8 cellular contexts compared by ENCODE assay signal in genomic region chr19:38134538-38135149, GRCh38.
DNase-seq lines count a peak whose midpoint lies in the region; ATAC-seq and TF ChIP-seq lines count a peak whose summit lies in the region.

No MANE protein-coding gene starts in this region.

- H3K27me3 Mint-ChIP-seq in naive B cell, result no peaks in the 10 kb centered on the region

- no peak overlapping the region for H3K4me3 ChIP-seq in AG10803 (ENCODE audit: low read length)
- no peak overlapping the region for H3K4me3 ChIP-seq in GM12864 (ENCODE audit: low read depth, low read length)
- H3K4me3 ChIP-seq in OCI-LY7 (ENCODE audit: low read depth, low read length, poor library complexity, severe bottlenecking), result no peak overlapping the region
- no peak overlapping the region for H3K4me3 ChIP-seq in colonic mucosa

- no peaks in the 10 kb centered on the region for H3K9me3 Mint-ChIP-seq in naive B cell

- TF ChIP-seq CTCF in AG10803 (conservative IDR thresholded peaks at IDR 0.05; ENCODE audit: low read length), result peak; percentile 66
- peak; percentile 72 for TF ChIP-seq CTCF in GM12864 (IDR thresholded peaks at IDR 0.05; ENCODE audit: low read depth, low read length, missing control alignments)
- TF ChIP-seq CTCF in OCI-LY7 (conservative IDR thresholded peaks at IDR 0.05; ENCODE audit: low read length), result peak; percentile 69
- TF ChIP-seq CTCF in colonic mucosa (IDR thresholded peaks at IDR 0.05), result peak; percentile 28

- CTCF ChIA-PET in OCI-LY7 (lab: Charles Lee; ENCODE audit: unreplicated experiment), result no interaction called here

- peak overlapping the region in 1 of 6 donors; percentile 84 for H3K27ac Mint-ChIP-seq in naive B cell

- H3K4me2 ChIP-seq in OCI-LY7 (ENCODE audit: low read length), result no peak overlapping the region

- no peaks in the 10 kb centered on the region for H3K9me3 ChIP-seq in OCI-LY7 (ENCODE audit: low read length)
- no peaks in the 10 kb centered on the region for H3K9me3 ChIP-seq in colonic mucosa

- peaks cover 21% of the 10 kb centered on the region for H3K36me3 ChIP-seq in OCI-LY7 (ENCODE audit: insufficient read depth, low read length)
- no peaks in the 10 kb centered on the region for H3K36me3 ChIP-seq in colonic mucosa

- ATAC-seq in naive B cell (ENCODE audit: low read depth in 2 of 2) (peak in 1 of 2 donors; percentile 47), HG03097 (IDR thresholded peaks at IDR 0.05; ENCODE audit: low FRiP score, unreplicated experiment) (no peak), HG03571 (IDR thresholded peaks at IDR 0.05; ENCODE audit: unreplicated experiment) (no peak)

- H3K27ac ChIP-seq in OCI-LY7 (ENCODE audit: low read depth, low read length, poor library complexity, severe bottlenecking), result no peak overlapping the region
- H3K27ac ChIP-seq in colonic mucosa, result no peak overlapping the region

- peaks cover 5 to 9% of the 10 kb centered on the region in 2 donors for H3K36me3 Mint-ChIP-seq in naive B cell

- H3K9me2 ChIP-seq in OCI-LY7 (ENCODE audit: insufficient read depth, low read length), result no peaks in the 10 kb centered on the region

- DNase-seq in AG10803 (ENCODE audit: low read depth), result peak; percentile 30
- DNase-seq in GM12864 (ENCODE audit: low read depth), result peak; percentile 13
- peak; percentile 57 for DNase-seq in OCI-LY7 (ENCODE audit: low spot score)
- peak; percentile 40 for DNase-seq in colonic mucosa
- peak; percentile 15 for DNase-seq in naive B cell
- no peak for DNase-seq in cerebellar nuclear complex (lab: John Stamatoyannopoulos, UW)

- no TSS peak for BruUV-seq in OCI-LY7 (replicated peaks; lab: Mats Ljungman, UMichigan)

- H2AFZ ChIP-seq in OCI-LY7 (ENCODE audit: low read length), result no peak overlapping the region

- POLR2A ChIA-PET in OCI-LY7 (lab: Charles Lee), result interaction anchor here (1.0 kb wide), 1 partner anchor 13 kb away, joined by 3 read pairs; no protein-coding TSS in a partner anchor

- intact Hi-C loops in OCI-LY7 (cut with micrococcal nuclease; ENCODE audit: unreplicated experiment) (no loop called here), colonic mucosa (cut with DNase I) (no loop called here)

- no peak overlapping the region for H3K9ac ChIP-seq in colonic mucosa (ENCODE audit: low read depth in 2 of 2, low read length in 2 of 2)

- no peaks in the 10 kb centered on the region for H3K27me3 ChIP-seq in colonic mucosa

- H3K4me1 ChIP-seq in OCI-LY7 (ENCODE audit: insufficient read depth, low read length, poor library complexity, severe bottlenecking) (no peaks in the 10 kb centered on the region), colonic mucosa (no peaks in the 10 kb centered on the region)

- H3K4me3 Mint-ChIP-seq in naive B cell, result peak overlapping the region in 2 of 8 donors; percentile 25 to 55

- H4K20me1 ChIP-seq in OCI-LY7 (ENCODE audit: insufficient read depth, low read length), result no peaks in the 10 kb centered on the region

- peaks cover 0 to 10% (median 9%) of the 10 kb centered on the region in 3 donors for H3K4me1 Mint-ChIP-seq in naive B cell

- H3K79me2 ChIP-seq in OCI-LY7 (ENCODE audit: insufficient read depth, low read depth, low read length), result no peaks in the 10 kb centered on the region

Comparison
In these comparisons a context has a peak if more than half of its experiments do, and no peak if none do; other contexts are left out.
1. DNase-seq: peak in AG10803 (single experiment), GM12864 (single experiment), OCI-LY7 (single experiment), colonic mucosa (single experiment) and naive B cell (single experiment); none in cerebellar nuclear complex (0 of 2).
2. Peak in every context shown above with its lines, with median percentiles within 50 percentile points of each other: CTCF ChIP-seq.